In the genomic region with DNA sequence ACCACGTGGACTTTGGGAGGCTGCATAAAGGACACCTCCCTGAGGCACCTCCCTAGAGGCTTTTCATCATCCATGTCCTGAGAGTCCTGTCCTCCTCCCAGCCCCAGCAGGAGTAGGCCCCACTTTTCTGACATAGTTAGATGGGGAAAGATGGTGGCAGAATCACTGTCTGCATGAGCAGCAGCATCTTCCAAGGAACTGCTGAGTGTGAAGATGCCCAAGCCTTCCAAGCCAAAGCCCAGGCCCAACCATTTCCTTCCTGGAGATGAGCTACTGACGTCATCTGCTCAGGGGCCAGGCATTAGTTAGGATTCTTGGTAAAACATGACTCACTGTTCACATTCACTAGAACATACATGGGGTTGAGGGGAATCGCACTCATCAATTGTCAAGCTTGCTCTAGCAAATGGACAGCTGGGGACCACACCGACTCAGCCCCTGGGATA, we compare ENCODE assay signal across 8 cellular contexts. TPM values are rescaled to one million over a fixed set of nuclear protein-coding genes. Genes with fewer than 3 reads are reported as not detected.
DNase-seq lines count a peak whose midpoint lies in the region; ATAC-seq and TF ChIP-seq lines count a peak whose summit lies in the region.

No MANE protein-coding gene starts in this region.

- peaks cover 10% of the 10 kb centered on the region for H3K4me1 ChIP-seq in fibroblast of lung (ENCODE audit: control insufficient read depth, extremely low read depth, insufficient read depth, low read length)
- peaks cover 0 to 42% (median 12%) of the 10 kb centered on the region in 12 donors for H3K4me1 ChIP-seq in heart left ventricle

- H3K9me3 ChIP-seq in fibroblast of lung (ENCODE audit: control insufficient read depth, insufficient read depth, low read depth, low read length) (no peaks in the 10 kb centered on the region), heart left ventricle (no peaks in the 10 kb centered on the region)

- H3K9me3 Mint-ChIP-seq in activated T-cell treated with anti-CD3 and anti-CD28 coated beads, Interleukin-2, amount 50 U/mL, for 24 hours: no peaks in the 10 kb centered on the region
- H3K9me3 Mint-ChIP-seq in T-helper 1 cell treated with Interleukin-12 subunit alpha and Interleukin-12 subunit beta and Interleukin-4 antibody, amounts not matched to agents 30 μg/mL and 1 μg/mL, for 36 hours: no peaks in the 10 kb centered on the region

- H3K27me3 Mint-ChIP-seq in activated T-cell treated with anti-CD3 and anti-CD28 coated beads, Interleukin-2, amount 50 U/mL, for 24 hours: no peaks in the 10 kb centered on the region
- H3K27me3 Mint-ChIP-seq in T-helper 1 cell treated with Interleukin-12 subunit alpha and Interleukin-12 subunit beta and Interleukin-4 antibody, amounts not matched to agents 30 μg/mL and 1 μg/mL, for 36 hours (ENCODE audit: low read depth): no peaks in the 10 kb centered on the region

- intact Hi-C loops in heart left ventricle (cut with DNase I): no loop called here

- H3K4me2 ChIP-seq in fibroblast of lung (ENCODE audit: extremely low read depth, insufficient read depth, low read length): no peak overlapping the region

- TF ChIP-seq CTCF in fibroblast of lung (conservative IDR thresholded peaks at IDR 0.05 in 1 of 2, IDR thresholded peaks at IDR 0.05 in 1 of 2; ENCODE audit: low read depth in 1 of 2, low read length in 2 of 2) (no peak), heart left ventricle (IDR thresholded peaks at IDR 0.05) (no peak)

- peaks cover 76% of the 10 kb centered on the region for H3K4me1 Mint-ChIP-seq in activated T-cell treated with anti-CD3 and anti-CD28 coated beads, Interleukin-2, amount 50 U/mL, for 24 hours (ENCODE audit: low read depth)
- H3K4me1 Mint-ChIP-seq in T-helper 1 cell treated with Interleukin-12 subunit alpha and Interleukin-12 subunit beta and Interleukin-4 antibody, amounts not matched to agents 30 μg/mL and 1 μg/mL, for 36 hours (ENCODE audit: low read depth): peaks cover 72% of the 10 kb centered on the region

- WGBS in heart left ventricle, 4 donors: 77 to 84% (median 77%) methylated on average over 4 of the region's 4 CpGs

- H3K27ac Mint-ChIP-seq in activated T-cell treated with anti-CD3 and anti-CD28 coated beads, Interleukin-2, amount 50 U/mL, for 24 hours: peak overlapping the region; percentile 97
- peak overlapping the region; percentile 93 for H3K27ac Mint-ChIP-seq in T-helper 1 cell treated with Interleukin-12 subunit alpha and Interleukin-12 subunit beta and Interleukin-4 antibody, amounts not matched to agents 30 μg/mL and 1 μg/mL, for 36 hours

- H3K9ac ChIP-seq in fibroblast of lung (ENCODE audit: insufficient read depth, low read length): no peak overlapping the region

- no peak for TF ChIP-seq POLR2A in heart left ventricle (IDR thresholded peaks at IDR 0.05)

- H3K36me3 ChIP-seq in fibroblast of lung (ENCODE audit: control insufficient read depth, insufficient read depth, low read length) (peaks cover 4% of the 10 kb centered on the region), heart left ventricle (peaks cover 0 to 5% (median 0%) of the 10 kb centered on the region in 9 donors)

- H3K79me2 ChIP-seq in fibroblast of lung (ENCODE audit: control insufficient read depth, insufficient read depth, low read length): no peaks in the 10 kb centered on the region

- peak; percentile 53 for DNase-seq in activated T-cell treated with anti-CD3 and anti-CD28 coated beads, Interleukin-2, amount 50 U/mL, for 24 hours
- no peak for DNase-seq in activated T-cell treated with anti-CD3 and anti-CD28 coated beads for 4 hours
- DNase-seq in fibroblast of lung (ENCODE audit: low read depth in 2 of 2): peak; percentile 87 to 89
- peak; percentile 78 for DNase-seq in stimulated activated CD8-positive, alpha-beta memory T cell treated with anti-CD3 and anti-CD28 coated beads, Interleukin-4, amount 100 ng/mL, for 48 hours
- no peak for DNase-seq in heart left ventricle
- DNase-seq in COR-L47 (lab: John Stamatoyannopoulos, UW): no peak

- peak overlapping the region; percentile 54 for H3K4me3 Mint-ChIP-seq in activated T-cell treated with anti-CD3 and anti-CD28 coated beads, Interleukin-2, amount 50 U/mL, for 24 hours
- H3K4me3 Mint-ChIP-seq in T-helper 1 cell treated with Interleukin-12 subunit alpha and Interleukin-12 subunit beta and Interleukin-4 antibody, amounts not matched to agents 30 μg/mL and 1 μg/mL, for 36 hours: peak overlapping the region; percentile 56

- no peak overlapping the region for H2AFZ ChIP-seq in fibroblast of lung (ENCODE audit: low read length)

- ATAC-seq in HG02840 (IDR thresholded peaks at IDR 0.05; ENCODE audit: low FRiP score, unreplicated experiment): no peak
- ATAC-seq in heart left ventricle: no peak

- H3K4me3 ChIP-seq in fibroblast of lung (replicated peaks in 1 of 4; ENCODE audit: control extremely low read depth in 1 of 4, insufficient read depth in 1 of 4, low read depth in 3 of 4, low read length in 4 of 4): no peak overlapping the region
- no peak overlapping the region for H3K4me3 ChIP-seq in heart left ventricle

- no peaks in the 10 kb centered on the region for H4K20me1 ChIP-seq in fibroblast of lung (ENCODE audit: control insufficient read depth, extremely low read depth, insufficient read depth, low read length)

- peaks cover 95% of the 10 kb centered on the region for H3K36me3 Mint-ChIP-seq in activated T-cell treated with anti-CD3 and anti-CD28 coated beads, Interleukin-2, amount 50 U/mL, for 24 hours (ENCODE audit: low read depth)
- peaks cover 41% of the 10 kb centered on the region for H3K36me3 Mint-ChIP-seq in T-helper 1 cell treated with Interleukin-12 subunit alpha and Interleukin-12 subunit beta and Interleukin-4 antibody, amounts not matched to agents 30 μg/mL and 1 μg/mL, for 36 hours (ENCODE audit: low read depth)

- peak overlapping the region; percentile 34 for H3K27ac ChIP-seq in fibroblast of lung (ENCODE audit: insufficient read depth, low read length)
- peak overlapping the region in 1 of 12 donors; percentile 71 for H3K27ac ChIP-seq in heart left ventricle

- no peaks in the 10 kb centered on the region for H3K27me3 ChIP-seq in fibroblast of lung (ENCODE audit: control insufficient read depth, insufficient read depth, low read length)
- no peaks in the 10 kb centered on the region for H3K27me3 ChIP-seq in heart left ventricle

RNA-seq across cellular contexts. Expression of a gene that starts 37.3 kb away (rescaled TPM):
- total RNA-seq in fibroblast of lung: 9.8 and 16.2 TPM in 2 replicates
- 24.4 and 33.9 TPM in 2 replicates for polyA plus RNA-seq in fibroblast of lung
- 13.8 and 18.4 TPM in 2 replicates for polyA plus RNA-seq in fibroblast of lung (2012)
- polyA minus RNA-seq in fibroblast of lung (ENCODE audit: low replicate concordance): 32.6 and 72.8 TPM in 2 replicates
- total RNA-seq in heart left ventricle: 1 to 10 TPM in 3 of 9 donors, under 1 TPM in 6; 0.15 to 4.3 (median 0.63) TPM
- polyA plus RNA-seq in heart left ventricle: 1 to 10 TPM in 1 of 2 donors, under 1 TPM in 1; 0.15 to 2.0 TPM

RNA-seq across cellular contexts. Expression of a gene that starts 47.8 kb away (rescaled TPM):
- total RNA-seq in fibroblast of lung (23.6 and 28.1 TPM in 2 replicates), heart left ventricle (10 to 100 TPM; 27.4 to 63.0 (median 38.6) TPM)
- polyA plus RNA-seq in fibroblast of lung (31.6 and 35.4 TPM in 2 replicates), heart left ventricle (10 to 100 TPM; 42.2 to 43.9 TPM)
- polyA plus RNA-seq in fibroblast of lung (2012): 47.2 and 50.5 TPM in 2 replicates
- polyA minus RNA-seq in fibroblast of lung (ENCODE audit: low replicate concordance): 94.8 and 140 TPM in 2 replicates

Comparison
In these comparisons a context has a peak if more than half of its experiments do, and no peak if none do; other contexts are left out.
1. DNase-seq: peak in activated T-cell treated with anti-CD3 and anti-CD28 coated beads, Interleukin-2, amount 50 U/mL, for 24 hours (single experiment), fibroblast of lung (2 of 2) and stimulated activated CD8-positive, alpha-beta memory T cell treated with anti-CD3 and anti-CD28 coated beads, Interleukin-4, amount 100 ng/mL, for 48 hours (single experiment); none in activated T-cell treated with anti-CD3 and anti-CD28 coated beads for 4 hours (single experiment), heart left ventricle (0 of 5) and COR-L47 (single experiment).